Comparison of ENCODE assay signal across 30 cellular contexts in genomic region chr17:81111066-81111465, GRCh38. TPM values are rescaled to one million over a fixed set of nuclear protein-coding genes. Genes with fewer than 3 reads are reported as not detected.
DNase-seq lines count a peak whose midpoint lies in the region; ATAC-seq, FAIRE-seq and TF ChIP-seq lines count a peak whose summit lies in the region.
"Had no signal": no experiment of that assay in that cellular context is flagged by ENCODE, and none has a peak within 500 bp of the region (broad histone marks: within the 10 kb centered on the region; RNA-seq: fewer than 3 reads in every experiment).

No MANE protein-coding gene starts in this region.

- H3K4ac ChIP-seq in neuronal stem cell (ENCODE audit: low read length), result no peak overlapping the region

- H3K18ac ChIP-seq in neuronal stem cell (ENCODE audit: low read length), result no peak overlapping the region

- H2BK5ac ChIP-seq in neuronal stem cell (ENCODE audit: low read length), result peak overlapping the region; percentile 88

- intact Hi-C loops in dorsolateral prefrontal cortex (cut with DNase I), result no loop called here

- DNase-seq in SJCRH30, result peak; percentile 86 to 91
- no peak for DNase-seq in dorsolateral prefrontal cortex
- no peak for DNase-seq in neuronal stem cell (ENCODE audit: low spot score)
- DNase-seq in NCI-H187 (lab: John Stamatoyannopoulos, UW), result no peak
- DNase-seq in BE2C, result no peak
- DNase-seq in GM12892 (ENCODE audit: insufficient read length), result no peak
- DNase-seq: CD4-positive, alpha-beta memory T cell; DMS53; GOT3; KBM-7; MV-4-11; NCI-H1105; NCI-H1436 treated with DMSO at 0.1 percent for 48 hours; NCI-H2029 treated with DMSO at 0.1 percent for 48 hours; NCI-H446 treated with DMSO at 0.1 percent for 48 hours; NCI-H526; NCI-H82; NK-92 treated with Interleukin-12 subunit alpha and Interleukin-12 subunit beta, amount 100 ng/mL, for 24 hours; RPMI8226; SHP77 had no signal

- H3K36me3 ChIP-seq in BLaER1, result no peaks in the 10 kb centered on the region
- no peaks in the 10 kb centered on the region for H3K36me3 ChIP-seq in SJCRH30
- H3K36me3 ChIP-seq in neuronal stem cell (replicated peaks in 1 of 2; ENCODE audit: control insufficient read depth in 2 of 2, insufficient read depth in 2 of 2, low read length in 2 of 2), result peaks cover 12 to 41% of the 10 kb centered on the region in 2 donors
- H3K36me3 ChIP-seq in BE2C, result peaks cover 2% of the 10 kb centered on the region; the same call in 1 of the 2 replicates

- no peak for ATAC-seq in HG02763 (IDR thresholded peaks at IDR 0.05; ENCODE audit: unreplicated experiment)
- ATAC-seq: HCT116 had no signal

- peaks cover 4% of the 10 kb centered on the region for H3K79me1 ChIP-seq in neuronal stem cell (ENCODE audit: low read depth, low read length)

- no peak overlapping the region for H4K8ac ChIP-seq in neuronal stem cell (ENCODE audit: low read depth, low read length)

- no peak overlapping the region for H3K9ac ChIP-seq in BLaER1
- no peak overlapping the region for H3K9ac ChIP-seq in neuronal stem cell (ENCODE audit: low read depth, low read length, poor library complexity)

- FAIRE-seq in GM12892 (lab: Jason Lieb, UNC), result no peak
- FAIRE-seq: HTR-8/SVneo had no signal

- peak overlapping the region; percentile 38 for H3K14ac ChIP-seq in neuronal stem cell (ENCODE audit: low read length)

- H3K9me3 ChIP-seq in BLaER1, result no peaks in the 10 kb centered on the region
- no peaks in the 10 kb centered on the region for H3K9me3 ChIP-seq in SJCRH30 (replicated peaks)
- no peaks in the 10 kb centered on the region for H3K9me3 ChIP-seq in neuronal stem cell (replicated peaks in 1 of 2; ENCODE audit: control insufficient read depth in 2 of 2, insufficient read depth in 1 of 2, low read depth in 1 of 2, low read length in 2 of 2)
- no peaks in the 10 kb centered on the region for H3K9me3 ChIP-seq in BE2C

- H3K27me3 ChIP-seq in BLaER1 (peaks cover 80% of the 10 kb centered on the region), SJCRH30 (no peaks in the 10 kb centered on the region), dorsolateral prefrontal cortex (no peaks in the 10 kb centered on the region), neuronal stem cell (ENCODE audit: control insufficient read depth in 3 of 3, insufficient read depth in 3 of 3, low read depth in 1 of 3, low read length in 3 of 3) (no peaks in the 10 kb centered on the region), BE2C (no peaks in the 10 kb centered on the region)

- H2BK120ac ChIP-seq in neuronal stem cell (ENCODE audit: low read depth, low read length), result no peak overlapping the region

- H2AFZ ChIP-seq in neuronal stem cell (ENCODE audit: low read length), result no peak overlapping the region

- no peak overlapping the region for H2AK5ac ChIP-seq in neuronal stem cell (ENCODE audit: low read depth, low read length)

- no CpG with 5 or more reads among the region's 10 CpGs for WGBS in neuronal stem cell (ENCODE audit: extremely low coverage in 2 of 2, insufficient read length in 2 of 2, insufficient replicate concordance in 1 of 2), 2 donors

- H3K4me3 ChIP-seq in BLaER1 (no peak overlapping the region), SJCRH30 (no peak overlapping the region), dorsolateral prefrontal cortex (no peak overlapping the region), neuronal stem cell (ENCODE audit: low read length in 2 of 2) (no peak overlapping the region), BE2C (ENCODE audit: low read depth, low read length) (no peak overlapping the region)

- no peak overlapping the region for H4K91ac ChIP-seq in neuronal stem cell (ENCODE audit: low read depth, low read length, poor library complexity)

- H3K4me2 ChIP-seq in BLaER1 (peak overlapping the region; percentile 82; the same call in 1 of the 2 replicates), neuronal stem cell (ENCODE audit: insufficient read depth, low read length, poor library complexity, severe bottlenecking) (no peak overlapping the region)

- H3K27ac ChIP-seq in BLaER1, result no peak overlapping the region
- H3K27ac ChIP-seq in SJCRH30, result peak overlapping the region; percentile 45
- H3K27ac ChIP-seq in dorsolateral prefrontal cortex, result peak overlapping the region in 58 of 59 donors; percentile 7 to 100 (median 74)
- H3K27ac ChIP-seq in neuronal stem cell (replicated peaks; ENCODE audit: low read length), result no peak overlapping the region

- H2BK15ac ChIP-seq in neuronal stem cell (ENCODE audit: low read length), result no peak overlapping the region

- TF ChIP-seq CTCF in dorsolateral prefrontal cortex (IDR thresholded peaks at IDR 0.05 in 54 of 56, conservative IDR thresholded peaks at IDR 0.05 in 2 of 56; ENCODE audit: low read depth in 1 of 56, partially characterized antibody in 56 of 56) (no peak), BE2C (IDR thresholded peaks at IDR 0.05; ENCODE audit: low read depth, low read length) (no peak)

- no peak overlapping the region for H2BK12ac ChIP-seq in neuronal stem cell (ENCODE audit: low read length)

- peaks cover 88% of the 10 kb centered on the region for H4K20me1 ChIP-seq in BLaER1

- H3K4me1 ChIP-seq in BLaER1 (peaks cover 73% of the 10 kb centered on the region), SJCRH30 (peaks cover 32% of the 10 kb centered on the region), neuronal stem cell (ENCODE audit: control insufficient read depth in 2 of 2, insufficient read depth in 1 of 2, low read depth in 1 of 2, low read length in 2 of 2) (no peaks in the 10 kb centered on the region), BE2C (peaks cover 5% of the 10 kb centered on the region; the same call in 1 of the 2 replicates)

- H3K23ac ChIP-seq in neuronal stem cell (ENCODE audit: low read depth, low read length, poor library complexity), result no peak overlapping the region

- no peak for TF ChIP-seq POLR2A in GM12892 (IDR thresholded peaks at IDR 0.05; ENCODE audit: low read depth, low read length)

RNA-seq across cellular contexts. Expression of gene PVALEF, which starts 54.2 kb away (rescaled TPM):
- 0.43 and 0.61 TPM in 2 replicates for total RNA-seq in SJCRH30 (2014; rRNA removed; shearing (Covaris generic))
- total RNA-seq in dorsolateral prefrontal cortex, result 1 to 10 TPM in 23 of 120 experiments, under 1 TPM in 78, not detected in 19; 0.35 to 2.6 (median 0.77) TPM
- polyA plus RNA-seq in neuronal stem cell (2013, experiment 1 of 2), result 0.06 TPM
- polyA plus RNA-seq in neuronal stem cell (2013, experiment 2 of 2), result 0.04 TPM
- polyA plus RNA-seq in BE2C (2012; ENCODE audit: insufficient read depth, insufficient read length, low read depth), result not detected
- polyA plus RNA-seq in GM12892 (2012; ENCODE audit: missing spikeins), result not detected
- total RNA-seq: A172; CD4-positive, alpha-beta memory T cell; Daoy; G401; LHCN-M2; MCF 10A had no signal
- polyA plus RNA-seq: AG04450; CD4-positive, alpha-beta memory T cell had no signal

RNA-seq across cellular contexts. Expression of gene AATK, which starts 55.0 kb away (rescaled TPM):
- total RNA-seq in SJCRH30 (2014; rRNA removed; shearing (Covaris generic)), result 24.0 and 24.2 TPM in 2 replicates
- 100 to 1,000 TPM; 143 to 915 (median 275) TPM for total RNA-seq in dorsolateral prefrontal cortex
- polyA plus RNA-seq in neuronal stem cell (2013, experiment 1 of 2), result 5.6 TPM
- polyA plus RNA-seq in neuronal stem cell (2013, experiment 2 of 2), result 5.4 TPM
- polyA plus RNA-seq in BE2C (2012; ENCODE audit: insufficient read depth, insufficient read length, low read depth), result 7.5 TPM
- polyA plus RNA-seq in GM12892 (2012; ENCODE audit: missing spikeins), result not detected

Comparison
In these comparisons a context has a peak if more than half of its experiments do, and no peak if none do; other contexts are left out.
1. H3K27ac ChIP-seq: peak in SJCRH30 (single experiment) and dorsolateral prefrontal cortex (58 of 59); none in BLaER1 (single experiment) and neuronal stem cell (single experiment).
2. DNase-seq: peak in SJCRH30 (2 of 2); none in dorsolateral prefrontal cortex (0 of 10), neuronal stem cell (single experiment), NCI-H187 (0 of 2), BE2C (single experiment) and GM12892 (single experiment).